Comparison of ENCODE assay signal across 8 cellular contexts in genomic region chr17:42182927-42183734, GRCh38. TPM values are rescaled to one million over a fixed set of nuclear protein-coding genes. Genes with fewer than 3 reads are reported as not detected.
DNase-seq lines count a peak whose midpoint lies in the region; ATAC-seq and TF ChIP-seq lines count a peak whose summit lies in the region.

No MANE protein-coding gene starts in this region.

- H3K79me2 ChIP-seq in Loucy (ENCODE audit: insufficient read depth, low read length): no peaks in the 10 kb centered on the region; the same call in 1 of the 2 replicates

- peak overlapping the region; percentile 75 for H3K4me3 ChIP-seq in CD8-positive, alpha-beta T cell (ENCODE audit: low read depth, low read length)
- H3K4me3 ChIP-seq in Loucy (ENCODE audit: low read length, poor library complexity, severe bottlenecking): peak overlapping the region; percentile 76

- H3K36me3 ChIP-seq in CD8-positive, alpha-beta T cell (ENCODE audit: insufficient read depth, low read length): no peaks in the 10 kb centered on the region
- no peaks in the 10 kb centered on the region for H3K36me3 ChIP-seq in Loucy (ENCODE audit: insufficient read depth, low read length)

- no peaks in the 10 kb centered on the region for H3K9me3 Mint-ChIP-seq in CD8-positive, alpha-beta T cell
- H3K9me3 Mint-ChIP-seq in dendritic cell treated with granulocyte-macrophage colony-stimulating factor and Interleukin-4, amounts not matched to agents 40 ng/mL and 50 ng/mL, for 4 days: no peaks in the 10 kb centered on the region
- no peaks in the 10 kb centered on the region for H3K9me3 Mint-ChIP-seq in nephron

- peaks cover 19% of the 10 kb centered on the region for H3K27me3 Mint-ChIP-seq in CD8-positive, alpha-beta T cell (ENCODE audit: low read depth)
- peaks cover 33% of the 10 kb centered on the region for H3K27me3 Mint-ChIP-seq in dendritic cell treated with granulocyte-macrophage colony-stimulating factor and Interleukin-4, amounts not matched to agents 40 ng/mL and 50 ng/mL, for 4 days
- H3K27me3 Mint-ChIP-seq in nephron (ENCODE audit: low read depth): peaks cover 82% of the 10 kb centered on the region

- H3K9ac ChIP-seq in Loucy (ENCODE audit: low read depth, low read length, poor library complexity, severe bottlenecking): peak overlapping the region; percentile 82

- no peak for DNase-seq in CD8-positive, alpha-beta T cell
- no peak for DNase-seq in activated CD8-positive, alpha-beta memory T cell treated with anti-CD3 and anti-CD28 coated beads for 24 hours
- no peak for DNase-seq in NCI-H1105 treated with DMSO at 0.1 percent for 48 hours (lab: John Stamatoyannopoulos, UW)
- DNase-seq in KG1 (lab: John Stamatoyannopoulos, UW): no peak

- H3K9me3 ChIP-seq in CD8-positive, alpha-beta T cell (ENCODE audit: low read length): no peaks in the 10 kb centered on the region
- no peaks in the 10 kb centered on the region for H3K9me3 ChIP-seq in Loucy (ENCODE audit: insufficient read depth, low read depth, low read length)

- peaks cover 35% of the 10 kb centered on the region for H3K4me1 ChIP-seq in CD8-positive, alpha-beta T cell (ENCODE audit: insufficient read depth, low read length)
- peaks cover 15% of the 10 kb centered on the region for H3K4me1 ChIP-seq in Loucy (ENCODE audit: insufficient read depth, low read length, poor library complexity, severe bottlenecking)

- no peaks in the 10 kb centered on the region for H3K36me3 Mint-ChIP-seq in CD8-positive, alpha-beta T cell
- no peaks in the 10 kb centered on the region for H3K36me3 Mint-ChIP-seq in dendritic cell treated with granulocyte-macrophage colony-stimulating factor and Interleukin-4, amounts not matched to agents 40 ng/mL and 50 ng/mL, for 4 days (ENCODE audit: low read depth)
- H3K36me3 Mint-ChIP-seq in nephron (ENCODE audit: low read depth): no peaks in the 10 kb centered on the region

- H3F3A ChIP-seq in Loucy (ENCODE audit: low read depth): no peaks in the 10 kb centered on the region

- POLR2A ChIA-PET in CD8-positive, alpha-beta T cell (lab: Charles Lee): interaction anchor here (1.0 to 2.6 kb wide), 2 partner anchors 11 to 205 kb away, joined by 3 to 16 read pairs; partner anchors contain the start of genes GHDC and STAT3

- TF ChIP-seq CTCF in CD8-positive, alpha-beta T cell (IDR thresholded peaks at IDR 0.05): no peak
- TF ChIP-seq CTCF in Loucy (conservative IDR thresholded peaks at IDR 0.05; ENCODE audit: low read length) (no peak), nephron (IDR thresholded peaks at IDR 0.05; ENCODE audit: unreplicated experiment in 3 of 3) (no peak)

- H2AFZ ChIP-seq in Loucy (ENCODE audit: low read length): peak overlapping the region; percentile 78

- H3K9me2 ChIP-seq in Loucy (replicated peaks; ENCODE audit: low read depth, low read length): no peaks in the 10 kb centered on the region

- peak overlapping the region; percentile 82 for H3K27ac Mint-ChIP-seq in CD8-positive, alpha-beta T cell
- H3K27ac Mint-ChIP-seq in dendritic cell treated with granulocyte-macrophage colony-stimulating factor and Interleukin-4, amounts not matched to agents 40 ng/mL and 50 ng/mL, for 4 days: peak overlapping the region; percentile 96
- no peak overlapping the region for H3K27ac Mint-ChIP-seq in nephron

- peaks cover 9% of the 10 kb centered on the region for H3K27me3 ChIP-seq in CD8-positive, alpha-beta T cell (ENCODE audit: insufficient read depth, low read length)
- H3K27me3 ChIP-seq in Loucy (ENCODE audit: insufficient read depth, low read length, poor library complexity, severe bottlenecking): no peaks in the 10 kb centered on the region

- intact Hi-C loops in CD8-positive, alpha-beta T cell (cut with DNase I, micrococcal nuclease): loop anchor here in 1 of 2 experiments (5.0 kb wide), 2 partner anchors 61 to 224 kb away; partner anchors contain the start of genes HSPB9 and KAT2A
- intact Hi-C loops in dendritic cell treated with granulocyte-macrophage colony-stimulating factor and Interleukin-4, amounts not matched to agents 40 ng/mL and 50 ng/mL, for 4 days (cut with micrococcal nuclease): loop anchor here (5.0 kb wide), 1 partner anchor 166 kb away; the partner anchor contains the start of gene DNAJC7

- CTCF ChIA-PET in CD8-positive, alpha-beta T cell (lab: Charles Lee): interaction anchor here (1.4 to 2.4 kb wide), 5 partner anchors 12 to 218 kb away, joined by 3 to 23 read pairs (median 5); partner anchors contain the start of gene GHDC

- peak overlapping the region; percentile 90 for H3K4me3 Mint-ChIP-seq in CD8-positive, alpha-beta T cell
- peak overlapping the region; percentile 81 for H3K4me3 Mint-ChIP-seq in dendritic cell treated with granulocyte-macrophage colony-stimulating factor and Interleukin-4, amounts not matched to agents 40 ng/mL and 50 ng/mL, for 4 days
- peak overlapping the region; percentile 74 to 79 (median 76) for H3K4me3 Mint-ChIP-seq in nephron

- peak overlapping the region; percentile 42 for H3K27ac ChIP-seq in CD8-positive, alpha-beta T cell (ENCODE audit: low read depth, low read length)

- no peak for ATAC-seq in CD8-positive, alpha-beta T cell
- ATAC-seq in activated CD4-positive, CD25-positive, alpha-beta regulatory T cell treated with anti-CD3 and anti-CD28 coated beads, Interleukin-2, amount 50 U/mL, for 24 hours: no peak

- H3K4me2 ChIP-seq in Loucy (ENCODE audit: low read depth, low read length, poor library complexity, severe bottlenecking): peak overlapping the region; percentile 84

- no peaks in the 10 kb centered on the region for H4K20me1 ChIP-seq in Loucy (ENCODE audit: insufficient read depth, low read length, poor library complexity, severe bottlenecking)

- peaks cover 41% of the 10 kb centered on the region for H3K4me1 Mint-ChIP-seq in CD8-positive, alpha-beta T cell (ENCODE audit: low read depth)
- H3K4me1 Mint-ChIP-seq in dendritic cell treated with granulocyte-macrophage colony-stimulating factor and Interleukin-4, amounts not matched to agents 40 ng/mL and 50 ng/mL, for 4 days (ENCODE audit: low read depth): peaks cover 95% of the 10 kb centered on the region
- peaks cover 6% of the 10 kb centered on the region for H3K4me1 Mint-ChIP-seq in nephron

RNA-seq across cellular contexts. Expression of gene HCRT, which starts 2.1 kb away (rescaled TPM):
- not detected for total RNA-seq in CD8-positive, alpha-beta T cell

RNA-seq across cellular contexts. Expression of gene KCNH4, which starts 2.2 kb away (rescaled TPM):
- total RNA-seq in CD8-positive, alpha-beta T cell: under 1 TPM; 0.35 to 0.42 TPM

RNA-seq across cellular contexts. Expression of gene GHDC, which starts 11.2 kb away (rescaled TPM):
- total RNA-seq in CD8-positive, alpha-beta T cell: 1 to 10 TPM; 6.6 to 6.7 TPM

RNA-seq across cellular contexts. Expression of gene RAB5C, which starts 28.3 kb away (rescaled TPM):
- total RNA-seq in CD8-positive, alpha-beta T cell: 10 to 100 TPM; 79.3 to 86.7 TPM

Comparison
In these comparisons a context has a peak if more than half of its experiments do, and no peak if none do; other contexts are left out.
1. H3K27ac Mint-ChIP-seq: peak in CD8-positive, alpha-beta T cell (single experiment) and dendritic cell treated with granulocyte-macrophage colony-stimulating factor and Interleukin-4, amounts not matched to agents 40 ng/mL and 50 ng/mL, for 4 days (single experiment); none in nephron (0 of 3).
2. Peak in every context shown above with its lines, with median percentiles within 50 percentile points of each other: H3K4me3 Mint-ChIP-seq.